Comparison of ENCODE assay signal across 16 cellular contexts in the genomic region with DNA sequence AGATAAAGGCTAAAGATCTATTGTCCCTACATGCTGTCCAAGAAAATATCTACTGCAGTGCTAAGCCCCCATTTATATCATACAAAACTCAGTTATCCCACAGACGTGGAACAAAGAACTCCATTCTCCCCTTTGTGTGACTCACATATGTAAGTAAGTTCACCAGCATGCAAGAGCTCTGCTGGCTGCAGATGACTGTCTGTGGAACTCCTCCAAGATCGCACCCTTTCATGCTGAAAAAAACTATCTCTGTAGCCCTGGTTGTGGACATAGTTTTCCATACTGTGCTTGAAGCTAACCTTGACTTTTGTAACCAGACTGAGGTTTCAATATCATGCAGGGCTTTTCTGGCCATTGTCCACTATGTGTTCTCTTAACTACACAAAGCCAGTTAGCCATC.
DNase-seq lines count a peak whose midpoint lies in the region; ATAC-seq and TF ChIP-seq lines count a peak whose summit lies in the region.
"Had no signal": no experiment of that assay in that cellular context is flagged by ENCODE, and none has a peak within 500 bp of the region (broad histone marks: within the 10 kb centered on the region; RNA-seq: fewer than 3 reads in every experiment).

No MANE protein-coding gene starts in this region.

- 0 to 4% methylated on average over 2 of the region's 2 CpGs for WGBS in GM23248 (ENCODE audit: low coverage in 1 of 2, low lambda C conversion rate in 2 of 2, missing lambda C conversion rate in 2 of 2), 2 experiments

- in situ Hi-C loops in GM23248 (cut with MboI): no loop called here

- DNase-seq in GM23248: peak; percentile 89
- DNase-seq in amniotic stem cell (lab: John Stamatoyannopoulos, UW): peak; percentile 19
- peak in 1 of 2 donors; percentile 24 for DNase-seq in foreskin keratinocyte
- DNase-seq in pons (ENCODE audit: low spot score): peak; percentile 64
- DNase-seq in NCI-H2171 (lab: John Stamatoyannopoulos, UW): no peak
- DNase-seq in NCI-H1930 (lab: John Stamatoyannopoulos, UW): no peak
- no peak for DNase-seq in DMS53 treated with DMSO at 0.1 percent for 48 hours (lab: John Stamatoyannopoulos, UW; ENCODE audit: unreplicated experiment)
- DNase-seq in DMS153 treated with DMSO at 0.1 percent for 48 hours (lab: John Stamatoyannopoulos, UW; ENCODE audit: unreplicated experiment): no peak
- DNase-seq: activated CD4-positive, alpha-beta T cell treated with anti-CD3 and anti-CD28 coated beads, Interleukin-2, amount 50 U/mL, for 48 hours; activated naive CD4-positive, alpha-beta T cell treated with anti-CD3 and anti-CD28 coated beads for 36 hours; KBM-7; NCI-H2081 had no signal

- no peaks in the 10 kb centered on the region for H3F3A ChIP-seq in GM23248 (ENCODE audit: insufficient read depth)

- no peaks in the 10 kb centered on the region for H3K36me3 ChIP-seq in GM23248 (ENCODE audit: low read depth)
- H3K36me3 ChIP-seq: thoracic aorta had no signal

- H3K4me1 ChIP-seq in GM23248 (ENCODE audit: insufficient read depth) (peaks cover 10% of the 10 kb centered on the region; the same call in 1 of the 2 replicates), foreskin keratinocyte (no peaks in the 10 kb centered on the region)

- H3K27me3 ChIP-seq in GM23248 (replicated peaks; ENCODE audit: insufficient read depth): no peaks in the 10 kb centered on the region
- no peaks in the 10 kb centered on the region for H3K27me3 ChIP-seq in foreskin keratinocyte
- H3K27me3 ChIP-seq: dorsolateral prefrontal cortex had no signal

- H3K9ac ChIP-seq in GM23248: no peak overlapping the region

- 0 out of 2 replicates have a peak overlapping the region, but pooled peaks have one; percentile 27 for H2AFZ ChIP-seq in GM23248

- H4K20me1 ChIP-seq in GM23248 (ENCODE audit: insufficient read depth): no peaks in the 10 kb centered on the region

- H3K4me3 ChIP-seq in GM23248: no peak overlapping the region
- H3K4me3 ChIP-seq: dorsolateral prefrontal cortex, GM12878, thoracic aorta had no signal

- ATAC-seq in foreskin keratinocyte: peak; percentile 35
- ATAC-seq: GM12878, HCT116 had no signal

- H3K79me2 ChIP-seq in GM23248 (ENCODE audit: insufficient read depth): no peaks in the 10 kb centered on the region

- H3K27ac ChIP-seq in GM23248 (peak overlapping the region; percentile 46), foreskin keratinocyte (no peak overlapping the region)
- H3K27ac ChIP-seq: dorsolateral prefrontal cortex, thoracic aorta had no signal

- no peaks in the 10 kb centered on the region for H3K9me2 ChIP-seq in GM23248 (ENCODE audit: insufficient read depth)

- no peaks in the 10 kb centered on the region for H3K9me3 ChIP-seq in GM23248 (ENCODE audit: low read depth)
- H3K9me3 ChIP-seq: thoracic aorta had no signal

- H3K4me2 ChIP-seq in GM23248 (ENCODE audit: unreplicated experiment): peak overlapping the region; percentile 15

- no peak for TF ChIP-seq CTCF in foreskin keratinocyte (conservative IDR thresholded peaks at IDR 0.05)

Comparison
In these comparisons a context has a peak if more than half of its experiments do, and no peak if none do; other contexts are left out.
1. DNase-seq: peak in GM23248 (single experiment), amniotic stem cell (single experiment) and pons (single experiment); none in NCI-H2171 (single experiment), NCI-H1930 (0 of 2), DMS53 treated with DMSO at 0.1 percent for 48 hours (single experiment) and DMS153 treated with DMSO at 0.1 percent for 48 hours (single experiment).